In the genomic region with DNA sequence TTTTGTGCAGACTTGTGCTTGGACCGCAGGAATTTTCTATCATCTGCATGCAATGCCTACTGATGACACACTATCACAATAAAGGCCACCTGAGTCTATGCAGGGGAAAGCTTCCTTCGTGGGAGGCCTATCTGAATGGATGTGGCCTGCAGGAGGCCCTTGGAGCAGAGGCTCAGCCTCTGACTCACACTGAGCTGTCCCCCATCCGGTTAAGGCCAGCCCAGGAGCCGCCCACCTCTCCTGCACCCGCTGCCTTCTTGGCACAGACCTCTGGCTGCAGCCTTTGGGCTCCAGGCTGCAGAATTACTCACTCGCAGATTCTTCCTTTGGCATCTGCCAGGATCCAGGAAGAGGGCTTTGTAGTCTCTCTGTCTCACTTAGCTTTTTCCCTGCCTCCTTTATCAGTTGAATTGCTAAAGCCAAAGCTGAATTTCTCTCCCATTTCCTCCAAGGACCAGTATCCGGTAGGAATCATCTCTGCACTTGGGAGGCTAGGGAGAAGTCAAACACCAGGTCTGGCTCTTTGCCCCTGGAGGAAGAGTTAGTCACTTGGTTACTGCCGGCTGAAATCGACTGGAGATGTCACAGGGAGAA, we compare ENCODE assay signal across 8 cellular contexts.
DNase-seq lines count a peak whose midpoint lies in the region; ATAC-seq and TF ChIP-seq lines count a peak whose summit lies in the region.

No MANE protein-coding gene starts in this region.

- H2BK5ac ChIP-seq in mesenchymal stem cell (ENCODE audit: low read depth, low read length, poor library complexity, severe bottlenecking): peak overlapping the region; percentile 88

- H3K9ac ChIP-seq in colonic mucosa (ENCODE audit: low read depth in 2 of 2, low read length in 2 of 2) (no peak overlapping the region), mesenchymal stem cell (ENCODE audit: low read length) (peak overlapping the region; percentile 81)

- no peak overlapping the region for H2BK120ac ChIP-seq in mesenchymal stem cell (ENCODE audit: low read depth, low read length)

- H3K4me1 ChIP-seq in colonic mucosa (peaks cover 6% of the 10 kb centered on the region), mesenchymal stem cell (ENCODE audit: control insufficient read depth, insufficient read depth, low read depth, low read length) (peaks cover 2% of the 10 kb centered on the region)

- H3K4me2 ChIP-seq in mesenchymal stem cell (ENCODE audit: low read length, poor library complexity, severe bottlenecking): no peak overlapping the region

- no peaks in the 10 kb centered on the region for H3K79me1 ChIP-seq in mesenchymal stem cell (replicated peaks; ENCODE audit: low read length, poor library complexity, severe bottlenecking)

- H4K91ac ChIP-seq in mesenchymal stem cell (ENCODE audit: low read length): peak overlapping the region; percentile 19

- H2BK12ac ChIP-seq in mesenchymal stem cell (ENCODE audit: low read length in 2 of 2): peak overlapping the region; percentile 29 to 59

- peak overlapping the region; percentile 91 for H2AK5ac ChIP-seq in mesenchymal stem cell (ENCODE audit: low read length, severe bottlenecking)

- no peaks in the 10 kb centered on the region for H3K36me3 ChIP-seq in colonic mucosa
- H3K36me3 ChIP-seq in mesenchymal stem cell (ENCODE audit: control insufficient read depth in 1 of 2, insufficient read depth in 2 of 2, low read depth in 1 of 2, low read length in 2 of 2): no peaks in the 10 kb centered on the region

- DNase-seq in AG08396 (ENCODE audit: low spot score): peak; percentile 87
- DNase-seq in M059J (ENCODE audit: low read depth): peak; percentile 99
- peak; percentile 61 for DNase-seq in colonic mucosa
- peak; percentile 92 for DNase-seq in mesenchymal stem cell
- no peak for DNase-seq in NCI-H1436 (lab: John Stamatoyannopoulos, UW)
- DNase-seq in NK-92 (lab: John Stamatoyannopoulos, UW; ENCODE audit: unreplicated experiment): no peak
- no peak for DNase-seq in effector CD8-positive, alpha-beta T cell (lab: John Stamatoyannopoulos, UW)

- H3K4me3 ChIP-seq in colonic mucosa (no peak overlapping the region), mesenchymal stem cell (ENCODE audit: insufficient read depth in 1 of 2, low read depth in 1 of 2, low read length in 2 of 2) (peak overlapping the region in 1 of 2 experiments; percentile 20)

- no peak overlapping the region for H2AFZ ChIP-seq in mesenchymal stem cell (ENCODE audit: low read depth, low read length)

- intact Hi-C loops in colonic mucosa (cut with DNase I): no loop called here

- H3K18ac ChIP-seq in mesenchymal stem cell (ENCODE audit: low read depth in 1 of 2, low read length in 2 of 2): peak overlapping the region; percentile 31 to 94

- no peak overlapping the region for H3K14ac ChIP-seq in mesenchymal stem cell (ENCODE audit: low read length in 2 of 2)

- H3K4ac ChIP-seq in mesenchymal stem cell (ENCODE audit: low read depth in 1 of 2, low read length in 2 of 2): no peak overlapping the region

- no peak overlapping the region for H2BK15ac ChIP-seq in mesenchymal stem cell (ENCODE audit: low read depth, poor library complexity, severe bottlenecking)

- TF ChIP-seq CTCF in colonic mucosa (IDR thresholded peaks at IDR 0.05): no peak

- WGBS in mesenchymal stem cell: 0% methylated on average over 9 of the region's 9 CpGs

- peak overlapping the region; percentile 45 for H4K8ac ChIP-seq in mesenchymal stem cell (ENCODE audit: low read length)

- H3K9me3 ChIP-seq in colonic mucosa: no peaks in the 10 kb centered on the region
- H3K9me3 ChIP-seq in mesenchymal stem cell (ENCODE audit: control insufficient read depth, low read length): no peaks in the 10 kb centered on the region

- peak overlapping the region; percentile 24 for H3K27ac ChIP-seq in colonic mucosa
- peak overlapping the region; percentile 99 for H3K27ac ChIP-seq in mesenchymal stem cell (ENCODE audit: low read length, poor library complexity, severe bottlenecking)

- no peak for ATAC-seq in GM21825 (IDR thresholded peaks at IDR 0.05; ENCODE audit: unreplicated experiment)

- no peak overlapping the region for H3K23ac ChIP-seq in mesenchymal stem cell (ENCODE audit: low read length in 2 of 2)

- no peaks in the 10 kb centered on the region for H3K27me3 ChIP-seq in colonic mucosa
- H3K27me3 ChIP-seq in mesenchymal stem cell (ENCODE audit: control insufficient read depth in 1 of 2, insufficient read depth in 1 of 2, low read length in 2 of 2): no peaks in the 10 kb centered on the region

Comparison
In these comparisons a context has a peak if more than half of its experiments do, and no peak if none do; other contexts are left out.
1. DNase-seq: peak in AG08396 (single experiment), M059J (single experiment), colonic mucosa (single experiment) and mesenchymal stem cell (single experiment); none in NCI-H1436 (single experiment), NK-92 (single experiment) and effector CD8-positive, alpha-beta T cell (single experiment).